Comparison of ENCODE assay signal across 11 cellular contexts in genomic region chr7:36021367-36021766, GRCh38.
DNase-seq lines count a peak whose midpoint lies in the region; ATAC-seq, FAIRE-seq and TF ChIP-seq lines count a peak whose summit lies in the region.
"Had no signal": no experiment of that assay in that cellular context is flagged by ENCODE, and none has a peak within 500 bp of the region (broad histone marks: within the 10 kb centered on the region; RNA-seq: fewer than 3 reads in every experiment).

No MANE protein-coding gene starts in this region.

- H3F3A ChIP-seq in SK-N-SH (replicated peaks; ENCODE audit: insufficient read depth), result no peaks in the 10 kb centered on the region

- H3K36me3 ChIP-seq in SK-N-SH (replicated peaks in 1 of 2; ENCODE audit: control insufficient read depth in 1 of 2, insufficient read depth in 2 of 2, low read length in 1 of 2) (no peaks in the 10 kb centered on the region), gastroesophageal sphincter (no peaks in the 10 kb centered on the region)
- H3K36me3 ChIP-seq: colonic mucosa had no signal

- no peak for FAIRE-seq in A549 (lab: Jason Lieb, UNC)

- ATAC-seq in A549 (peak; percentile 60 to 75; a peak in 4 of 6 replicates), gastroesophageal sphincter (no peak), GM18861 (IDR thresholded peaks at IDR 0.05; ENCODE audit: unreplicated experiment) (no peak)

- H3K27me3 ChIP-seq in SK-N-SH (ENCODE audit: insufficient read depth) (no peaks in the 10 kb centered on the region), gastroesophageal sphincter (no peaks in the 10 kb centered on the region)
- H3K27me3 ChIP-seq: colonic mucosa had no signal

- H3K9me3 ChIP-seq in A549 (no peaks in the 10 kb centered on the region), SK-N-SH (no peaks in the 10 kb centered on the region), gastroesophageal sphincter (no peaks in the 10 kb centered on the region)
- H3K9me3 ChIP-seq: colonic mucosa had no signal

- H3K9ac ChIP-seq in SK-N-SH, result no peak overlapping the region

- TF ChIP-seq POLR2A in A549 (IDR thresholded peaks at IDR 0.05; ENCODE audit: low read length), result no peak
- no peak for TF ChIP-seq POLR2A in gastroesophageal sphincter (IDR thresholded peaks at IDR 0.05)

- TF ChIP-seq RAD21 in A549 (conservative IDR thresholded peaks at IDR 0.05 in 1 of 2, IDR thresholded peaks at IDR 0.05 in 1 of 2) (peak; percentile 66 to 69), SK-N-SH (IDR thresholded peaks at IDR 0.05; ENCODE audit: low read length) (peak; percentile 59)

- TF ChIP-seq EP300 in A549 (IDR thresholded peaks at IDR 0.05) (no peak), SK-N-SH (IDR thresholded peaks at IDR 0.05; ENCODE audit: borderline replicate concordance in 1 of 2, low read depth in 1 of 2, low read length in 1 of 2) (no peak), gastroesophageal sphincter (IDR thresholded peaks at IDR 0.05) (no peak)

- H3K27ac ChIP-seq in A549, result no peak overlapping the region; a peak in 1 of 6 replicates
- no peak overlapping the region for H3K27ac ChIP-seq in SK-N-SH (ENCODE audit: low read depth in 2 of 2, low read length in 1 of 2)
- peak overlapping the region in 1 of 4 donors; percentile 45 for H3K27ac ChIP-seq in gastroesophageal sphincter
- H3K27ac ChIP-seq: colonic mucosa had no signal

- POLR2A ChIA-PET in A549 (lab: Yijun Ruan, JAX), result no interaction called here
- POLR2A ChIA-PET in SK-N-SH (lab: Yijun Ruan, JAX), result no interaction called here

- 41% methylated on average over 5 of the region's 5 CpGs for WGBS in A549 (ENCODE audit: missing lambda C conversion rate)
- 65% methylated on average over 5 of the region's 5 CpGs for WGBS in SK-N-SH (ENCODE audit: low lambda C conversion rate)
- WGBS in gastroesophageal sphincter (ENCODE audit: low coverage in 1 of 2), 2 donors, result 73 to 88% methylated on average over 2 to 3 of the region's 5 CpGs

- peak in 1 of 2 experiments; percentile 36 for DNase-seq in A549 (ENCODE audit: low read depth in 1 of 2, low spot score in 1 of 2)
- no peak for DNase-seq in SK-N-SH
- DNase-seq in NCI-H748 treated with DMSO at 0.1 percent for 48 hours (lab: John Stamatoyannopoulos, UW), result no peak
- DNase-seq in NCI-H1105 (lab: John Stamatoyannopoulos, UW), result no peak
- DNase-seq in NCI-H1092 (lab: John Stamatoyannopoulos, UW), result no peak
- DNase-seq: colonic mucosa, DMS153, KG1 had no signal

- H4K20me1 ChIP-seq in SK-N-SH (ENCODE audit: insufficient read depth), result no peaks in the 10 kb centered on the region

- H3K4me1 ChIP-seq in A549, result 0 out of 3 replicates have a peak, but pooled peaks cover 4% of the 10 kb centered on the region
- peaks cover 0 to 12% of the 10 kb centered on the region in 2 experiments; a peak in 1 of 4 replicates for H3K4me1 ChIP-seq in SK-N-SH (ENCODE audit: control insufficient read depth in 1 of 2, insufficient read depth in 2 of 2, low read depth in 1 of 2, low read length in 1 of 2)
- H3K4me1 ChIP-seq in gastroesophageal sphincter, result peaks cover 0 to 30% (median 0%) of the 10 kb centered on the region in 3 donors
- H3K4me1 ChIP-seq: colonic mucosa had no signal

- H3K4me2 ChIP-seq in A549, result no peak overlapping the region
- H3K4me2 ChIP-seq in SK-N-SH, result no peak overlapping the region

- no peak overlapping the region for H3K4me3 ChIP-seq in A549
- no peak overlapping the region for H3K4me3 ChIP-seq in SK-N-SH (ENCODE audit: low read depth in 2 of 2, low read length in 1 of 2)
- no peak overlapping the region for H3K4me3 ChIP-seq in gastroesophageal sphincter
- H3K4me3 ChIP-seq: colonic mucosa had no signal

- H2AFZ ChIP-seq in SK-N-SH (ENCODE audit: low read depth), result no peak overlapping the region

- CTCF ChIA-PET in A549 (lab: Yijun Ruan, JAX), result interaction anchor here (0.7 to 1.6 kb wide), 10 partner anchors 8 to 346 kb away, joined by 3 to 9 read pairs (median 4); a partner anchor contains a TSS
- CTCF ChIA-PET in SK-N-SH (lab: Yijun Ruan, JAX), result interaction anchor here (0.6 to 3.4 kb wide), 15 partner anchors 14 to 316 kb away, joined by 3 to 14 read pairs (median 3); no protein-coding TSS in a partner anchor

- TF ChIP-seq CTCF in A549 (IDR thresholded peaks at IDR 0.05), result peak; percentile 50
- TF ChIP-seq CTCF in GM12874 (IDR thresholded peaks at IDR 0.05; ENCODE audit: insufficient read depth, low read depth, low read length), result peak; percentile 62
- TF ChIP-seq CTCF in SK-N-SH (IDR thresholded peaks at IDR 0.05), result peak; percentile 67
- peak in 3 of 4 experiments; percentile 5 to 49 (median 34) for TF ChIP-seq CTCF in gastroesophageal sphincter (IDR thresholded peaks at IDR 0.05)

- H3K79me2 ChIP-seq in SK-N-SH (ENCODE audit: insufficient read depth), result no peaks in the 10 kb centered on the region

- no peaks in the 10 kb centered on the region for H3K9me2 ChIP-seq in SK-N-SH

TF ChIP-seq in A549, 52 proteins besides CTCF, POLR2A, EP300 and RAD21:
- no peak for TF ChIP-seq ZC3H11A (IDR thresholded peaks at IDR 0.05)
- TF ChIP-seq SMC3 (IDR thresholded peaks at IDR 0.05), result peak; percentile 57; the same call in 2 of the 3 replicates
TF ChIP-seq in A549: peak in this region for 1.

TF ChIP-seq in SK-N-SH, 30 proteins besides CTCF, POLR2A, EP300 and RAD21:
- TF ChIP-seq SIN3A (IDR thresholded peaks at IDR 0.05; ENCODE audit: borderline replicate concordance, low read depth, low read length) (no peak), YY1 (IDR thresholded peaks at IDR 0.05; ENCODE audit: low read depth) (no peak), SMC3 (IDR thresholded peaks at IDR 0.05; ENCODE audit: low read depth, low read length) (peak; percentile 31), MEF2A (IDR thresholded peaks at IDR 0.05; ENCODE audit: borderline replicate concordance, low read depth) (no peak), MXI1 (IDR thresholded peaks at IDR 0.05; ENCODE audit: low read depth, low read length) (no peak), POLR2AphosphoS5 (IDR thresholded peaks at IDR 0.05; ENCODE audit: low read depth, low read length) (no peak), NRF1 (IDR thresholded peaks at IDR 0.05; ENCODE audit: low read depth, low read length) (no peak), IRF3 (IDR thresholded peaks at IDR 0.05; ENCODE audit: low read depth, low read length) (no peak), NFIC (IDR thresholded peaks at IDR 0.05; ENCODE audit: borderline replicate concordance) (peak; percentile 42; the same call in 1 of the 2 replicates)

Comparison
In these comparisons a context has a peak if more than half of its experiments do, and no peak if none do; other contexts are left out.
1. ATAC-seq: peak in A549 (2 of 2); none in gastroesophageal sphincter (single experiment) and GM18861 (single experiment).
2. Of the 12 proteins assayed by ChIP-seq in both A549 and SK-N-SH: peak only in A549: none; only in SK-N-SH: none; in both: CTCF, RAD21 and SMC3; in neither: 9.
3. Peak in every context shown above with its lines, with median percentiles within 50 percentile points of each other: CTCF ChIP-seq.